8 cellular contexts compared by ENCODE assay signal in the genomic region with DNA sequence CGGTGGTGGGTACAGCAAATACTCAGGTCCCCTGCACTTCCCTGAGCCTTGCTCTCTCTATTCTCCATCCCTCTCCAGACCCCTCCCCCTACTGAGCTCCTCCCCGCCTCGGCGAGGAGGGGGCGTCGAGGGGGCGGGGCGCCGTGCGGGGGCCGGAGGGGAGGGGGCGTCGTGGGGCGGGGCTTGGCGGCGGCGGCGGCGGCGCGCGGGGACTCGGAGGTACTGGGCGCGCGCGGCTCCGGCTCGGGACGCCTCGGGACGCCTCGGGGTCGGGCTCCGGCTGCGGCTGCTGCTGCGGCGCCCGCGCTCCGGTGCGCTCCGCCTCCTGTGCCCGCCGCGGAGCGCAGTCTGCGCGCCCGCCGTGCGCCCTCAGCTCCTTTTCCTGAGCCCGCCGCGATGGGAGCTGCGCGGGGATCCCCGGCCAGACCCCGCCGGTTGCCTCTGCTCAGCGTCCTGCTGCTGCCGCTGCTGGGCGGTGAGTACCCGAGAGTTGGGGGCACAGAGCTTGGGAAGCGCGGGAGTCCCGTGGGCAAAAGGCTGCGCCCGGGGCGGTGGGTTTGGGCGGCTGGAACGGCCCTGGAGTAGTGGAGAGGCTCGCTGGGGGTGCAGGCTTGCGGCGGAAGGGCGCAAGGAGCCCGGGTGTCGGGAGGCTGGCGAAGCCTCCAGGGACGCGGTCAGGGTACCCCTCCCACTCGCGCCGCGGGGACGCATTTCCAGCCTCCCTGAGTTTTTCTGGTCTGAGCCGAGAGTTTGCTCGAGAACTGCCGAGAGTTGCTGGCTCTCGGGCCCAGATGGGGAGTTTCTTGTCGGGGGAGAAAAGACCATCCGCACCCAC. TPM values are rescaled to one million over a fixed set of nuclear protein-coding genes. Genes with fewer than 3 reads are reported as not detected.
DNase-seq lines count a peak whose midpoint lies in the region; ATAC-seq and TF ChIP-seq lines count a peak whose summit lies in the region.

A gene (plus strand): TSS at position 222 of the 835 bp plus-strand sequence. CDS start 175 bp downstream, at position 397.

- peak within 1 kb of the TSS; percentile 99 for H3K9ac ChIP-seq in DND-41 (ENCODE audit: low read depth, low read length)
- peak within 1 kb of the TSS; percentile 99 for H3K9ac ChIP-seq in mesendoderm (ENCODE audit: low read length)

- ATAC-seq in DND-41 (ENCODE audit: insufficient read depth, low read depth): peak; percentile 89
- ATAC-seq in effector memory CD8-positive, alpha-beta T cell (replicated peaks): peak; percentile 51
- no peak for ATAC-seq in thoracic aorta (ENCODE audit: insufficient number of reproducible peaks, low FRiP score, low read depth)
- no peak for ATAC-seq in GM19463 (IDR thresholded peaks at IDR 0.05; ENCODE audit: unreplicated experiment)
- ATAC-seq in HG02610 (IDR thresholded peaks at IDR 0.05; ENCODE audit: unreplicated experiment): no peak

- peak within 1 kb of the TSS; percentile 35 for H2BK5ac ChIP-seq in mesendoderm (ENCODE audit: low read length)

- H3K18ac ChIP-seq in mesendoderm (ENCODE audit: low read length): peak within 1 kb of the TSS; percentile 46

- peak within 1 kb of the TSS; percentile 97 for H2AFZ ChIP-seq in DND-41 (ENCODE audit: low read depth, low read length)

- H3K27me3 Mint-ChIP-seq in effector memory CD8-positive, alpha-beta T cell: peaks cover 22 to 34% of the 10 kb centered on the region in 2 donors

- H3K23ac ChIP-seq in mesendoderm (ENCODE audit: low read length): peak within 1 kb of the TSS; percentile 85

- H3K9me3 ChIP-seq in DND-41 (ENCODE audit: insufficient read depth, low read length, severe bottlenecking) (no peaks in the 10 kb centered on the region), MG63 (no peaks in the 10 kb centered on the region), thoracic aorta (no peaks in the 10 kb centered on the region)

- H3K9me3 Mint-ChIP-seq in effector memory CD8-positive, alpha-beta T cell: no peaks in the 10 kb centered on the region

- peak within 1 kb of the TSS; percentile 97 for H3K56ac ChIP-seq in mesendoderm (ENCODE audit: low read length)

- no peak within 1 kb of the TSS for H4K5ac ChIP-seq in mesendoderm (ENCODE audit: low read length)

- H3K79me1 ChIP-seq in mesendoderm (ENCODE audit: low read length): peaks cover 7% of the 10 kb centered on the region

- H3K4me1 Mint-ChIP-seq in effector memory CD8-positive, alpha-beta T cell (ENCODE audit: low read depth in 2 of 2): no peaks in the 10 kb centered on the region

- H3K79me2 ChIP-seq in DND-41 (ENCODE audit: insufficient read depth, low read length) (peaks cover 45% of the 10 kb centered on the region), mesendoderm (ENCODE audit: control insufficient read depth, insufficient read depth, low read length) (peaks cover 45% of the 10 kb centered on the region)

- H2BK120ac ChIP-seq in mesendoderm (ENCODE audit: low read depth, low read length): peak within 1 kb of the TSS; percentile 9

- H3K27me3 ChIP-seq in DND-41 (ENCODE audit: insufficient read depth, low read length, poor library complexity): no peaks in the 10 kb centered on the region
- H3K27me3 ChIP-seq in MG63: no peaks in the 10 kb centered on the region
- H3K27me3 ChIP-seq in mesendoderm (ENCODE audit: insufficient read depth, low read length, poor library complexity): no peaks in the 10 kb centered on the region
- H3K27me3 ChIP-seq in thoracic aorta (replicated peaks; ENCODE audit: insufficient read depth): no peaks in the 10 kb centered on the region

- peak within 1 kb of the TSS; percentile 37 to 57 for H3K4me3 Mint-ChIP-seq in effector memory CD8-positive, alpha-beta T cell

- no peak within 1 kb of the TSS for H3K27ac Mint-ChIP-seq in effector memory CD8-positive, alpha-beta T cell

- no CpG with 5 or more reads among the region's 92 CpGs for WGBS in mesendoderm (ENCODE audit: extremely low coverage, insufficient coverage, low lambda C conversion rate)

- peak within 1 kb of the TSS; percentile 46 for H3K4ac ChIP-seq in mesendoderm (ENCODE audit: low read depth, low read length)

- H4K20me1 ChIP-seq in DND-41 (ENCODE audit: insufficient read depth, low read length): peaks cover 24% of the 10 kb centered on the region

- peak within 1 kb of the TSS; percentile 95 for H3K4me2 ChIP-seq in DND-41 (ENCODE audit: insufficient read depth, low read length)
- H3K4me2 ChIP-seq in mesendoderm (ENCODE audit: low read length): peak within 1 kb of the TSS; percentile 83

- peak within 1 kb of the TSS; percentile 96 to 98 for H3K4me3 ChIP-seq in DND-41 (ENCODE audit: low read depth in 1 of 2, low read length in 2 of 2)
- peak within 1 kb of the TSS; percentile 72 for H3K4me3 ChIP-seq in MG63
- H3K4me3 ChIP-seq in mesendoderm (ENCODE audit: low read length): peak within 1 kb of the TSS; percentile 92
- H3K4me3 ChIP-seq in thoracic aorta: peak within 1 kb of the TSS; percentile 67

- H2BK15ac ChIP-seq in mesendoderm (replicated peaks; ENCODE audit: low read depth): no peak within 1 kb of the TSS

- DNase-seq in DND-41 (peak; percentile 87), MG63 (peak; percentile 60), T1000 (lab: John Stamatoyannopoulos, UW) (peak; percentile 18), mesendoderm (peak; percentile 96), thoracic aorta (ENCODE audit: low spot score) (no peak)
- DNase-seq in effector memory CD8-positive, alpha-beta T cell: no peak

- H3K36me3 Mint-ChIP-seq in effector memory CD8-positive, alpha-beta T cell (ENCODE audit: insufficient read depth): peaks cover 13% of the 10 kb centered on the region

- peak within 1 kb of the TSS; percentile 83 for H3K27ac ChIP-seq in DND-41 (ENCODE audit: low read length)
- peak within 1 kb of the TSS; percentile 91 for H3K27ac ChIP-seq in mesendoderm (ENCODE audit: low read depth, low read length)
- no peak within 1 kb of the TSS for H3K27ac ChIP-seq in thoracic aorta

- H2AK5ac ChIP-seq in mesendoderm (ENCODE audit: low read length): peak within 1 kb of the TSS; percentile 73

- TF ChIP-seq CTCF in DND-41 (IDR thresholded peaks at IDR 0.05; ENCODE audit: borderline replicate concordance, extremely low read depth, low read length, poor library complexity, severe bottlenecking): no peak
- TF ChIP-seq CTCF in thoracic aorta (IDR thresholded peaks at IDR 0.05): no peak

- H3K4me1 ChIP-seq in DND-41 (ENCODE audit: insufficient read depth, low read length) (peaks cover 22% of the 10 kb centered on the region), mesendoderm (ENCODE audit: control insufficient read depth, low read depth, low read length) (peaks cover 17% of the 10 kb centered on the region), thoracic aorta (ENCODE audit: control insufficient read depth in 1 of 2, low read depth in 2 of 2) (peaks cover 8 to 13% of the 10 kb centered on the region in 2 donors)

- H3K36me3 ChIP-seq in DND-41 (ENCODE audit: insufficient read depth, low read length) (peaks cover 14% of the 10 kb centered on the region), MG63 (no peaks in the 10 kb centered on the region), mesendoderm (ENCODE audit: control insufficient read depth, insufficient read depth, low read length) (no peaks in the 10 kb centered on the region), thoracic aorta (peaks cover 17% of the 10 kb centered on the region)

- no peak within 1 kb of the TSS for H4K8ac ChIP-seq in mesendoderm (ENCODE audit: low read depth, low read length)

RNA-seq across cellular contexts. Expression of the gene that starts here (rescaled TPM):
- 45.0 and 57.3 TPM in 2 replicates for total RNA-seq in MG63 (2014; rRNA removed; shearing (Covaris generic); ENCODE audit: low replicate concordance)
- 62.6 TPM for polyA plus RNA-seq in mesendoderm (2013, experiment 1 of 2)
- polyA plus RNA-seq in mesendoderm (2013, experiment 2 of 2): 63.6 TPM
- total RNA-seq in thoracic aorta: 1 to 10 TPM; 4.5 to 6.8 TPM

Comparison
In these comparisons a context has a peak if more than half of its experiments do, and no peak if none do; other contexts are left out.
1. ATAC-seq: peak in DND-41 (single experiment) and effector memory CD8-positive, alpha-beta T cell (single experiment); none in thoracic aorta (single experiment), GM19463 (single experiment) and HG02610 (single experiment).
2. DNase-seq: peak in DND-41 (single experiment), MG63 (single experiment), T1000 (single experiment) and mesendoderm (single experiment); none in effector memory CD8-positive, alpha-beta T cell (0 of 3) and thoracic aorta (single experiment).
3. H3K27ac ChIP-seq: peak in DND-41 (single experiment) and mesendoderm (single experiment); none in thoracic aorta (0 of 2).
4. Peak in every context shown above with its lines, with median percentiles within 50 percentile points of each other: H3K4me3 ChIP-seq.